18 cellular contexts compared by ENCODE assay signal in genomic region chr17:1580979-1581676, GRCh38. TPM values are rescaled to one million over a fixed set of nuclear protein-coding genes. Genes with fewer than 3 reads are reported as not detected.
DNase-seq lines count a peak whose midpoint lies in the region; ATAC-seq and TF ChIP-seq lines count a peak whose summit lies in the region.
"Had no signal": no experiment of that assay in that cellular context is flagged by ENCODE, and none has a peak within 500 bp of the region (broad histone marks: within the 10 kb centered on the region; RNA-seq: fewer than 3 reads in every experiment).

No MANE protein-coding gene starts in this region.

- intact Hi-C loops in colonic mucosa (cut with DNase I), result no loop called here
- intact Hi-C loops in mucosa of descending colon (cut with DNase I, micrococcal nuclease), result no loop called here
- intact Hi-C loops in upper lobe of right lung (cut with DNase I), result no loop called here
- intact Hi-C loops in Right ventricle myocardium superior (cut with DNase I), result no loop called here

- no peaks in the 10 kb centered on the region for H3K36me3 ChIP-seq in colonic mucosa
- H3K36me3 ChIP-seq in mucosa of descending colon (ENCODE audit: low read depth), result no peaks in the 10 kb centered on the region
- peaks cover 33% of the 10 kb centered on the region for H3K36me3 ChIP-seq in upper lobe of right lung
- H3K36me3 ChIP-seq: uterus had no signal

- peak overlapping the region; percentile 19 to 54 for H3K9ac ChIP-seq in colonic mucosa (ENCODE audit: low read depth in 2 of 2, low read length in 2 of 2)

- no peaks in the 10 kb centered on the region for H3K27me3 ChIP-seq in colonic mucosa
- H3K27me3 ChIP-seq in upper lobe of right lung, result no peaks in the 10 kb centered on the region
- H3K27me3 ChIP-seq: sigmoid colon, uterus had no signal

- H3K9me3 ChIP-seq in colonic mucosa (no peaks in the 10 kb centered on the region), mucosa of descending colon (no peaks in the 10 kb centered on the region), upper lobe of right lung (no peaks in the 10 kb centered on the region)
- H3K9me3 ChIP-seq: sigmoid colon, uterus had no signal

- ATAC-seq in mucosa of descending colon, result peak; percentile 89
- ATAC-seq in upper lobe of right lung, result peak; percentile 20
- no peak for ATAC-seq in Right ventricle myocardium superior (ENCODE audit: poor library complexity)

- DNase-seq in HT-29 (ENCODE audit: low spot score), result peak; percentile 60
- peak; percentile 82 for DNase-seq in colonic mucosa
- peak; percentile 77 to 84 (median 80) for DNase-seq in mucosa of descending colon
- DNase-seq in upper lobe of right lung, result peak; percentile 82
- DNase-seq in stimulated activated CD4-positive, alpha-beta T cell treated with anti-CD3 and anti-CD28 coated beads, Interleukin-1b, Interleukin-23, amount 100 ng/mL, for 48 hours, result no peak
- no peak for DNase-seq in Right ventricle myocardium superior
- DNase-seq in activated CD4-positive, CD25-positive, alpha-beta regulatory T cell treated with anti-CD3 and anti-CD28 coated beads, Interleukin-2, amount 50 U/mL, for 72 hours, result no peak
- DNase-seq: activated CD4-positive, alpha-beta T cell treated with anti-CD3 and anti-CD28 coated beads, Interleukin-2, amount 10 ng/mL, durations not matched to agents 24 days and 14 days; COR-L47; HFFc6; NCI-H1105 treated with DMSO at 0.1 percent for 48 hours; NCI-H2081 treated with DMSO at 0.1 percent for 48 hours; NCI-H446; posterior cingulate gyrus; sigmoid colon; T-helper 2 cell; uterus had no signal

- H3K4me1 ChIP-seq in colonic mucosa, result no peaks in the 10 kb centered on the region
- H3K4me1 ChIP-seq in mucosa of descending colon (ENCODE audit: low read depth), result peaks cover 21% of the 10 kb centered on the region
- peaks cover 34% of the 10 kb centered on the region for H3K4me1 ChIP-seq in upper lobe of right lung

- H3K27ac ChIP-seq in colonic mucosa (peak overlapping the region; percentile 84), upper lobe of right lung (peak overlapping the region; percentile 68)
- H3K27ac ChIP-seq: sigmoid colon, SK-N-MC, uterus had no signal

- H3K4me3 ChIP-seq in colonic mucosa, result no peak overlapping the region
- H3K4me3 ChIP-seq in mucosa of descending colon, result no peak overlapping the region
- H3K4me3 ChIP-seq in upper lobe of right lung, result no peak overlapping the region
- H3K4me3 ChIP-seq: sigmoid colon, SK-N-MC, uterus had no signal

- TF ChIP-seq CTCF in colonic mucosa (IDR thresholded peaks at IDR 0.05) (no peak), mucosa of descending colon (IDR thresholded peaks at IDR 0.05) (no peak), upper lobe of right lung (IDR thresholded peaks at IDR 0.05) (no peak)

RNA-seq across cellular contexts. Expression of gene PITPNA, which starts 18.5 kb away (rescaled TPM):
- total RNA-seq in HT-29 (2014; rRNA removed; shearing (Covaris generic)), result 15.9 and 23.1 TPM in 2 replicates
- 10 to 100 TPM; 77.8 to 83.2 TPM for total RNA-seq in colonic mucosa
- 10 to 100 TPM; 63.3 to 90.8 (median 81.6) TPM for total RNA-seq in mucosa of descending colon
- 81.9 TPM for total RNA-seq in upper lobe of right lung
- total RNA-seq in Right ventricle myocardium superior, result 46.3 TPM

RNA-seq across cellular contexts. Expression of gene SLC43A2, which starts 47.5 kb away (rescaled TPM):
- 22.4 and 34.0 TPM in 2 replicates for total RNA-seq in HT-29 (2014; rRNA removed; shearing (Covaris generic))
- total RNA-seq in colonic mucosa (10 to 100 TPM; 29.3 to 38.7 TPM), mucosa of descending colon (10 to 100 TPM; 12.7 to 30.8 (median 23.7) TPM), upper lobe of right lung (39.9 TPM), Right ventricle myocardium superior (4.2 TPM)

Comparison
In these comparisons a context has a peak if more than half of its experiments do, and no peak if none do; other contexts are left out.
1. DNase-seq: peak in HT-29 (single experiment), colonic mucosa (single experiment), mucosa of descending colon (3 of 3) and upper lobe of right lung (single experiment); none in stimulated activated CD4-positive, alpha-beta T cell treated with anti-CD3 and anti-CD28 coated beads, Interleukin-1b, Interleukin-23, amount 100 ng/mL, for 48 hours (single experiment), Right ventricle myocardium superior (single experiment) and activated CD4-positive, CD25-positive, alpha-beta regulatory T cell treated with anti-CD3 and anti-CD28 coated beads, Interleukin-2, amount 50 U/mL, for 72 hours (single experiment).